Comparison of ENCODE assay signal across 1 cellular context in the genomic region with DNA sequence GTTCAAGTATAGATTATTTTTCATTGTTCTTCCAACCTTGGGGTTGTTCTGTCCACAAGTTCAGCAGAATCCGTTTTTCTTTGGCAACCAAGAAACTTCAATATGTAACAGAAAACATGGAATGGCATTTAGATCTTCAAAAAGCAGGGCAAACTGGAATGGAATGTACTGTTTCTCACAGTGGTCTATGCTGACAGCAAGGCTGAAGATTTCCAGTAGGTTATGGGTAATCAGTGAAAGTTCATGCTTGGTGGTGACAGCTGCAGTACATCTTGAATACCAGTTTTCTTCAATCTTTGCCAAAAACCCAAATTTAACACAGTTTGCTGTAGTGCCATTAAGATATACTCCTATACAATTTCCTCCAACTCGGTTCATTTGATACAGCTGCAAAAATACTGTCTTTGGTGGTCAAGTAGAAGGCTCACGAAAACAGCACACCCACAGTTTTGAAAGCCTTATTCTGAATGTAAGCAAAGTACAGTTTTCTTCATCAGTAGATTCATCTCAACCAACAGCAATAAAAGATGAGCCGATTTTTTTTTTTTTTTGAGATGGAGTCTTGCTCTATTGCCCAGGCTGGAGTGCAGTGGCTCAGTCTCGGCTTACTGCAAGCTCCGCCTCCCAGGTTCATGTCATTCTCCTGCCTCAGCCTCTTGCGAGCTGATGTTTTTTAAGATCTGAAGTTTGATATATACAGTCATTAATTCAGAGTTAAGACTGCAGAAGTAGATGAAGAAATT.
TF ChIP-seq lines count a peak whose summit lies in the region.

No MANE protein-coding gene starts in this region.

TF ChIP-seq in GM12878, 131 proteins besides CTCF, POLR2A, EP300 and RAD21:
- TF ChIP-seq NR2C1 (IDR thresholded peaks at IDR 0.05) (no peak), RUNX3 (IDR thresholded peaks at IDR 0.05; ENCODE audit: low read length) (no peak), BMI1 (IDR thresholded peaks at IDR 0.05; ENCODE audit: borderline replicate concordance) (no peak), HDGF (IDR thresholded peaks at IDR 0.05) (no peak), POLR2AphosphoS2 (IDR thresholded peaks at IDR 0.05; ENCODE audit: low read depth, low read length) (no peak), BHLHE40 (IDR thresholded peaks at IDR 0.05; ENCODE audit: borderline replicate concordance in 1 of 2, low read depth in 2 of 2, low read length in 1 of 2) (no peak), PAX8 (IDR thresholded peaks at IDR 0.05) (no peak), SPI1 (IDR thresholded peaks at IDR 0.05; ENCODE audit: borderline replicate concordance, insufficient read depth, low read depth, low read length) (no peak), FOXM1 (IDR thresholded peaks at IDR 0.05; ENCODE audit: low read depth, low read length) (no peak), NFXL1 (IDR thresholded peaks at IDR 0.05; ENCODE audit: borderline replicate concordance) (no peak), MEF2A (IDR thresholded peaks at IDR 0.05; ENCODE audit: insufficient read depth, low read depth, low read length) (no peak), ASH2L (IDR thresholded peaks at IDR 0.05; ENCODE audit: borderline replicate concordance, low read depth) (no peak), CBFB (IDR thresholded peaks at IDR 0.05; ENCODE audit: low read depth) (no peak), ATF3 (IDR thresholded peaks at IDR 0.05; ENCODE audit: borderline replicate concordance, extremely low read depth, low read depth, low read length) (no peak), ZNF24 (IDR thresholded peaks at IDR 0.05) (no peak)
